In the genomic region with DNA sequence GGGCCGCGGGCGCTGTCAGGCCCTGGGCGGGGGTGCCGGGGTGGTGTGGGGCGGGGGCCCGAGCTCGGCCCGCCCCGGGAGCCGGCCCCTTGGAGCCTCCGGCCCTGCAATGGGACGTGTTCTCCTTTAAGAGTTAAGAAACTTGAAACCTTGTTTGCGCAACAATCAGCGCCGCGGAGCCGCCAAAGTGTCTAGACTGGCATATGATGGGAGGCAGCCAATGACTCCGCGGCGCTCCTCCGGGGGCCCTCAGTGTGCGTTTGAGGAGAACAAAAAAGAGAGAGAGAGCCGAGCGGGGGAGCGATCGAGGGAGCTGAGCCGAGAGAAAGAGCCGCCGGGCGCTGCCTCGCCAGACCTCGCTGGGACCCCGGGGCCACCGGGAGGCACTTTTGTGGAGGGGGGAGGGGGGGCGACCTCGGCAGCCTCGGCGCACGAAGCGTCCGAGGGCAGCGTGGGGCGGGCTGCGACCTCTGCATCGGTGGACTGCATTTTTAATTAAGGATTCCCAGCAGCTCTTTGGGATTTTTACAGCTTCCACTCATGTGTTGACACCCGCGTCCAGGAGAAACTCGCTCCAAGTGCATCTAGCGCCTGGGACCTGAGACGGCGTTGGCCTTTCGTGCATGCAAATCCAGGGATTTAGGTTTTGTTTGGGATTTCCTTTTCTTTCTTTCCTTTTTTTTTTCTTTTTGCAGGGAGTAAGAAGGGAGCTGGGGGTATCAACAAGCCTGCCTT, we compare ENCODE assay signal across 8 cellular contexts. TPM values are rescaled to one million over a fixed set of nuclear protein-coding genes. Genes with fewer than 3 reads are reported as not detected.
DNase-seq lines count a peak whose midpoint lies in the region; ATAC-seq and FAIRE-seq lines count a peak whose summit lies in the region.

TSS of gene SMAD6 (plus strand) at position 202 of the 735 bp plus-strand sequence. CDS start 1,023 bp downstream, outside the sequence.

- H3K4me3 ChIP-seq in effector memory CD4-positive, alpha-beta T cell (ENCODE audit: insufficient read depth, low read depth, low read length, poor library complexity, severe bottlenecking) = peak within 1 kb of the TSS; percentile 74

- ATAC-seq in HG03521 (IDR thresholded peaks at IDR 0.05; ENCODE audit: unreplicated experiment) = no peak

- H3K36me3 ChIP-seq in effector memory CD4-positive, alpha-beta T cell (ENCODE audit: control insufficient read depth, insufficient read depth, low read length) = no peaks in the 10 kb centered on the region

- no peaks in the 10 kb centered on the region for H3K9me3 ChIP-seq in effector memory CD4-positive, alpha-beta T cell (ENCODE audit: control insufficient read depth, low read length)

- FAIRE-seq in HTR-8/SVneo (lab: Jason Lieb, UNC) = peak; percentile 28

- peaks cover 19% of the 10 kb centered on the region for H3K27me3 ChIP-seq in effector memory CD4-positive, alpha-beta T cell (replicated peaks; ENCODE audit: control insufficient read depth, insufficient read depth, low read length, poor library complexity, severe bottlenecking)

- in situ Hi-C loops in G401 (cut with HindIII; ENCODE audit: low sequenced_read_pairs) = no loop called here

- DNase-seq in G401 (ENCODE audit: low spot score) = peak; percentile 80
- DNase-seq in HTR-8/SVneo (ENCODE audit: insufficient read length, low spot score) = peak; percentile 89
- DNase-seq in NOMO-1 treated with dmso at 0.1 percent for 144 hours (lab: John Stamatoyannopoulos, UW; ENCODE audit: unreplicated experiment) = peak; percentile 96
- DNase-seq in activated CD8-positive, alpha-beta memory T cell treated with anti-CD3 and anti-CD28 coated beads for 4 hours (ENCODE audit: low read depth in 2 of 2) = peak; percentile 20 to 31
- peak; percentile 39 to 58 (median 44) for DNase-seq in effector memory CD4-positive, alpha-beta T cell
- DNase-seq in lung microvascular endothelial cell (ENCODE audit: low read depth in 2 of 2) = peak; percentile 82 to 98
- peak; percentile 21 to 52 (median 33) for DNase-seq in stimulated activated CD4-positive, alpha-beta T cell treated with anti-CD3 and anti-CD28 coated beads, TNF-alpha, amount 100 ng/mL, for 1 hour (ENCODE audit: low read depth in 3 of 3, low spot score in 1 of 3)

- peaks cover 25% of the 10 kb centered on the region for H3K4me1 ChIP-seq in effector memory CD4-positive, alpha-beta T cell (ENCODE audit: control insufficient read depth, insufficient read depth, low read length, poor library complexity, severe bottlenecking)

- H3K27ac ChIP-seq in effector memory CD4-positive, alpha-beta T cell (ENCODE audit: insufficient read depth, low read length, poor library complexity, severe bottlenecking) = no peak within 1 kb of the TSS

RNA-seq across cellular contexts. Expression of gene SMAD6, which starts in this region (rescaled TPM):
- 84.0 and 102 TPM in 2 replicates for total RNA-seq in G401 (2014; rRNA removed; shearing (Covaris generic))
- total RNA-seq in lung microvascular endothelial cell = 3.8 and 5.2 TPM in 2 replicates

Comparison
In these comparisons a context has a peak if more than half of its experiments do, and no peak if none do; other contexts are left out.
1. RNA of gene SMAD6 (total RNA-seq): 84.0 to 102 TPM in G401; 3.8 to 5.2 TPM in lung microvascular endothelial cell; every median in the first group is over 10 times any median in the second.
2. DNase-seq: peak in every context shown above with its lines; median percentile 96 in NOMO-1 treated with dmso at 0.1 percent for 144 hours; 90 in lung microvascular endothelial cell; 89 in HTR-8/SVneo; 80 in G401; 44 in effector memory CD4-positive, alpha-beta T cell; 33 in stimulated activated CD4-positive, alpha-beta T cell treated with anti-CD3 and anti-CD28 coated beads, TNF-alpha, amount 100 ng/mL, for 1 hour; 26 in activated CD8-positive, alpha-beta memory T cell treated with anti-CD3 and anti-CD28 coated beads for 4 hours.